Comparison of ENCODE assay signal across 16 cellular contexts in genomic region chr20:37640600-37641561, GRCh38. TPM values are rescaled to one million over a fixed set of nuclear protein-coding genes. Genes with fewer than 3 reads are reported as not detected.
A peak's percentile ranks its signal among the peaks of the same experiment; 100 is the strongest.
DNase-seq lines count a peak whose midpoint lies in the region; ATAC-seq and TF ChIP-seq lines count a peak whose summit lies in the region.
"Had no signal": no experiment of that assay in that cellular context is flagged by ENCODE, and none has a peak within 500 bp of the region (broad histone marks: within the 10 kb centered on the region; RNA-seq: fewer than 3 reads in every experiment).

No MANE protein-coding gene starts in this region.

- H3K36me3 Mint-ChIP-seq in Calu3 (ENCODE audit: insufficient read depth, unreplicated experiment), result no peaks in the 10 kb centered on the region
- H3K36me3 Mint-ChIP-seq in glutamatergic neuron (ENCODE audit: unreplicated experiment), result peaks cover under 1% of the 10 kb centered on the region
- H3K36me3 Mint-ChIP-seq: CD4-positive, CD25-positive, alpha-beta regulatory T cell; memory B cell had no signal

- ATAC-seq in HG03045 (IDR thresholded peaks at IDR 0.05; ENCODE audit: unreplicated experiment) (no peak), GM18858 (IDR thresholded peaks at IDR 0.05; ENCODE audit: unreplicated experiment) (no peak), GM18519 (IDR thresholded peaks at IDR 0.05; ENCODE audit: low FRiP score, unreplicated experiment) (no peak)
- ATAC-seq: activated T-cell treated with anti-CD3 and anti-CD28 coated beads, Interleukin-2, amount 50 U/mL, for 72 hours; stimulated activated naive CD8-positive, alpha-beta T cell treated with anti-CD3 and anti-CD28 coated beads, Interleukin-15, Interleukin-2, amounts not matched to agents 100 U/mL and 50 U/mL, for 24 hours had no signal

- H3K4me3 Mint-ChIP-seq in Calu3 (ENCODE audit: low read depth, unreplicated experiment), result no peak overlapping the region
- no peak overlapping the region for H3K4me3 Mint-ChIP-seq in glutamatergic neuron (ENCODE audit: unreplicated experiment)
- H3K4me3 Mint-ChIP-seq: activated T-cell treated with anti-CD3 and anti-CD28 coated beads, Interleukin-2, amount 50 U/mL, for 72 hours; memory B cell had no signal

- peak; percentile 23 for DNase-seq in Calu3
- DNase-seq in LHCN-M2 (ENCODE audit: low read depth), result peak; percentile 42
- peak; percentile 71 for DNase-seq in SK-N-DZ (ENCODE audit: low spot score)
- no peak for DNase-seq in glutamatergic neuron
- no peak for DNase-seq in GF-D8 (lab: John Stamatoyannopoulos, UW)
- DNase-seq: activated T-cell treated with anti-CD3 and anti-CD28 coated beads, Interleukin-2, amount 50 U/mL, for 72 hours; CD4-positive, CD25-positive, alpha-beta regulatory T cell; esophagus squamous epithelium; Kasumi-1; NCI-H524 treated with DMSO at 0.1 percent for 48 hours; SHP77 treated with DMSO at 0.1 percent for 48 hours; stimulated activated naive CD8-positive, alpha-beta T cell treated with anti-CD3 and anti-CD28 coated beads, Interleukin-15, Interleukin-2, amounts not matched to agents 100 U/mL and 50 U/mL, for 24 hours had no signal

- H3K27me3 Mint-ChIP-seq in Calu3 (ENCODE audit: unreplicated experiment) (peaks cover 77% of the 10 kb centered on the region), glutamatergic neuron (ENCODE audit: unreplicated experiment) (peaks cover 6% of the 10 kb centered on the region)

- H3K27ac Mint-ChIP-seq in Calu3 (ENCODE audit: unreplicated experiment) (no peak overlapping the region), glutamatergic neuron (ENCODE audit: unreplicated experiment) (peak overlapping the region; percentile 67)
- H3K27ac Mint-ChIP-seq: activated T-cell treated with anti-CD3 and anti-CD28 coated beads, Interleukin-2, amount 50 U/mL, for 72 hours; CD4-positive, CD25-positive, alpha-beta regulatory T cell; memory B cell had no signal

- H3K4me1 Mint-ChIP-seq in Calu3 (ENCODE audit: low read depth, unreplicated experiment) (no peaks in the 10 kb centered on the region), glutamatergic neuron (ENCODE audit: low read depth, unreplicated experiment) (no peaks in the 10 kb centered on the region)
- H3K4me1 Mint-ChIP-seq: CD4-positive, CD25-positive, alpha-beta regulatory T cell had no signal

- no peak for TF ChIP-seq CTCF in Calu3 (IDR thresholded peaks at IDR 0.05; ENCODE audit: unreplicated experiment)
- no peak for TF ChIP-seq CTCF in glutamatergic neuron (IDR thresholded peaks at IDR 0.05; ENCODE audit: partially characterized antibody, unreplicated experiment)

- CTCF ChIA-PET in Calu3 (lab: Charles Lee), result interaction anchor here (1.3 kb wide), 1 partner anchor 352 kb away, joined by 3 read pairs; no protein-coding TSS in a partner anchor

- H3K9me3 Mint-ChIP-seq in Calu3 (ENCODE audit: low read depth, unreplicated experiment) (peaks cover 2% of the 10 kb centered on the region), glutamatergic neuron (ENCODE audit: unreplicated experiment) (no peaks in the 10 kb centered on the region)

- intact Hi-C loops in Calu3 (cut with micrococcal nuclease; ENCODE audit: unreplicated experiment), result no loop called here

- no TSS peak for BruUV-seq in Calu3 (replicated peaks; lab: Mats Ljungman, UMichigan)

RNA-seq across cellular contexts. Expression of gene CTNNBL1, which starts 52.9 kb away (rescaled TPM):
- total RNA-seq in Calu3 (2022), result 106 and 113 TPM in 2 replicates
- total RNA-seq in LHCN-M2 (2014; rRNA removed), result 33.6 and 41.7 TPM in 2 replicates
- polyA plus RNA-seq in LHCN-M2 (2012), result 59.1 TPM
- 65.9 and 74.2 TPM in 2 replicates for polyA plus RNA-seq in SK-N-DZ (2014; cell fraction: cytosol; rRNA removed)
- 33.6 and 55.4 TPM in 2 replicates for polyA plus RNA-seq in SK-N-DZ (2014; cell fraction: nucleus; rRNA removed)
- 58.0 TPM for total RNA-seq in glutamatergic neuron (ENCODE audit: unreplicated experiment)

Comparison
In these comparisons a context has a peak if more than half of its experiments do, and no peak if none do; other contexts are left out.
1. DNase-seq: peak in Calu3 (single experiment), LHCN-M2 (single experiment) and SK-N-DZ (single experiment); none in glutamatergic neuron (single experiment) and GF-D8 (single experiment).